Comparison of ENCODE assay signal across 1 cellular context in genomic region chr21:29074007-29074376, GRCh38.
TF ChIP-seq lines count a peak whose summit lies in the region.

No MANE protein-coding gene starts in this region.

TF ChIP-seq in K562, 482 proteins besides CTCF, POLR2A, EP300 and RAD21 (continued from another document and continues in another):
- TF ChIP-seq RERE (CRISPR knock-in tag; IDR thresholded peaks at IDR 0.05; ENCODE audit: borderline replicate concordance) (no peak), SETDB1 (IDR thresholded peaks at IDR 0.05; ENCODE audit: low read length) (no peak), SREBF1 (IDR thresholded peaks at IDR 0.05; ENCODE audit: borderline replicate concordance, low read depth, low read length) (no peak), GTF2A2 (tag; IDR thresholded peaks at IDR 0.05) (no peak), MGA (IDR thresholded peaks at IDR 0.05) (no peak), DDX20 (tag; IDR thresholded peaks at IDR 0.05; ENCODE audit: low read depth) (no peak), E2F5 (CRISPR knock-in tag; IDR thresholded peaks at IDR 0.05) (no peak), NR3C1 (CRISPR knock-in tag; IDR thresholded peaks at IDR 0.05) (no peak), CCNT2 (IDR thresholded peaks at IDR 0.05; ENCODE audit: borderline replicate concordance, extremely low read depth, insufficient read length, low read depth, low read length) (no peak), PTBP1 (IDR thresholded peaks at IDR 0.05; ENCODE audit: low read depth, low read length) (no peak), ZBTB40 (IDR thresholded peaks at IDR 0.05) (0 out of 2 replicates have a peak, but pooled peaks have one; percentile 21), ZBTB40 (CRISPR knock-in tag; IDR thresholded peaks at IDR 0.05) (no peak), ZNF639 (CRISPR knock-in tag; conservative IDR thresholded peaks at IDR 0.05 in 1 of 2, IDR thresholded peaks at IDR 0.05 in 1 of 2) (no peak), ZNF512 (tag; IDR thresholded peaks at IDR 0.05) (no peak), PPARD (CRISPR knock-in tag; IDR thresholded peaks at IDR 0.05) (no peak)
